In genomic region chr15:95988574-95988887, GRCh38 we compare ENCODE assay signal across 13 cellular contexts.
DNase-seq lines count a peak whose midpoint lies in the region; ATAC-seq and TF ChIP-seq lines count a peak whose summit lies in the region.
"Had no signal": no experiment of that assay in that cellular context is flagged by ENCODE, and none has a peak within 500 bp of the region (broad histone marks: within the 10 kb centered on the region; RNA-seq: fewer than 3 reads in every experiment).

No MANE protein-coding gene starts in this region.

- ATAC-seq in HG03442 (IDR thresholded peaks at IDR 0.05; ENCODE audit: unreplicated experiment) = no peak
- ATAC-seq: Panc1 had no signal

- no peak overlapping the region for H3K4me3 ChIP-seq in fibroblast of villous mesenchyme (ENCODE audit: low read depth, low read length)
- H3K4me3 ChIP-seq in skeletal muscle cell (ENCODE audit: low read depth, low read length) = no peak overlapping the region
- H3K4me3 ChIP-seq: right lobe of liver, testis had no signal

- peak; percentile 9 for DNase-seq in HT-29 (ENCODE audit: low spot score)
- DNase-seq in SKM-1 treated with dmso at 0.1 percent for 144 hours (lab: John Stamatoyannopoulos, UW; ENCODE audit: unreplicated experiment) = peak; percentile 45
- peak; percentile 90 for DNase-seq in fibroblast of villous mesenchyme (ENCODE audit: low read depth)
- peak; percentile 50 for DNase-seq in skeletal muscle cell (ENCODE audit: low read depth)
- no peak for DNase-seq in RKO (ENCODE audit: low spot score)
- DNase-seq in NCI-H2227 (lab: John Stamatoyannopoulos, UW; ENCODE audit: unreplicated experiment) = no peak
- DNase-seq: amniotic stem cell, GOT3, NCI-H2171, right lobe of liver, testis had no signal

- TF ChIP-seq CTCF in fibroblast of villous mesenchyme (IDR thresholded peaks at IDR 0.05; ENCODE audit: insufficient read depth, low read depth, low read length) = no peak

Comparison
In these comparisons a context has a peak if more than half of its experiments do, and no peak if none do; other contexts are left out.
1. DNase-seq: peak in HT-29 (single experiment), SKM-1 treated with dmso at 0.1 percent for 144 hours (single experiment), fibroblast of villous mesenchyme (single experiment) and skeletal muscle cell (single experiment); none in RKO (single experiment) and NCI-H2227 (single experiment).